Comparison of ENCODE assay signal across 8 cellular contexts in the genomic region with DNA sequence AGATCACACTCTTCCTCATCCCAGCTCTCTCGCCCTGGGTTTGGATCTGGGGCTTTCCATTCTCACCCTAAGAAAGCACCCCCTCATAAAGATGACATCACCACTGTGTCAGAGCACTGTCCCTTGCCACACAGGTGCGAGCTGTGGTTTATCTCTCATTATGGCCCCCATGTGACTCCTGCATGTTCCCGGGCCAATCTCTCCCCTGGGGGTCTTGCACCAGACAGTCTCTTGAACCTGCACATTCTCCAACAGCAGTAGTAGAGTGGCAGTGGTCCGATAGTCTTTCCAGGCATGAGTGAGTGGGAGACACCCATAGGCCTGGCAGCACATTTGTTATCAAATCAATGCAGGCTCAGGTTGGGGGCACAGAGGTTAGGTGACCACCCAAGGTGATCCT.
"Had no signal": no experiment of that assay in that cellular context is flagged by ENCODE, and none has a peak within 500 bp of the region (broad histone marks: within the 10 kb centered on the region; RNA-seq: fewer than 3 reads in every experiment).

No MANE protein-coding gene starts in this region.

- H3K9me3 ChIP-seq: HAP-1 had no signal

- H3K4me3 ChIP-seq: GM23248, HAP-1 had no signal

- ATAC-seq: HCT116 had no signal

- H3K4me3 Mint-ChIP-seq: HFFc6 had no signal

- DNase-seq: GM23248, GOT3, H7, HFFc6, IMR-90 had no signal

- H3K9me3 Mint-ChIP-seq: HFFc6 had no signal

- H3K27ac Mint-ChIP-seq: HFFc6 had no signal

- H3K36me3 ChIP-seq: HAP-1 had no signal

- H3K27ac ChIP-seq: GM23248, HL-60 had no signal
